ENCODE assay signal across 9 cellular contexts in genomic region chr2:58448065-58448507, GRCh38.
DNase-seq lines count a peak whose midpoint lies in the region; ATAC-seq and TF ChIP-seq lines count a peak whose summit lies in the region.
"Had no signal": no experiment of that assay in that cellular context is flagged by ENCODE, and none has a peak within 500 bp of the region (broad histone marks: within the 10 kb centered on the region; RNA-seq: fewer than 3 reads in every experiment).

No MANE protein-coding gene starts in this region.

- no peak overlapping the region for H3K4me3 Mint-ChIP-seq in effector memory CD8-positive, alpha-beta T cell
- H3K4me3 Mint-ChIP-seq: IgD-negative memory B cell had no signal

- ATAC-seq in GM18861 (IDR thresholded peaks at IDR 0.05; ENCODE audit: unreplicated experiment), result peak; percentile 46
- ATAC-seq in effector memory CD8-positive, alpha-beta T cell (replicated peaks), result no peak

- H3K4me3 ChIP-seq in HL-60 (replicated peaks; ENCODE audit: insufficient read depth, low read length), result no peak overlapping the region

- no peaks in the 10 kb centered on the region for H3K36me3 Mint-ChIP-seq in effector memory CD8-positive, alpha-beta T cell (ENCODE audit: insufficient read depth)
- H3K36me3 Mint-ChIP-seq: IgD-negative memory B cell had no signal

- no peaks in the 10 kb centered on the region for H3K9me3 Mint-ChIP-seq in effector memory CD8-positive, alpha-beta T cell
- H3K9me3 Mint-ChIP-seq: IgD-negative memory B cell had no signal

- no peaks in the 10 kb centered on the region for H3K4me1 Mint-ChIP-seq in effector memory CD8-positive, alpha-beta T cell (ENCODE audit: low read depth in 2 of 2)

- peak; percentile 10 for DNase-seq in AG09319 (ENCODE audit: extremely low read depth, low read depth)
- DNase-seq in HL-60 (ENCODE audit: low read depth in 1 of 2, low spot score in 1 of 2), result peak; percentile 6 to 70
- peak; percentile 88 for DNase-seq in NCI-H69 (lab: John Stamatoyannopoulos, UW)
- DNase-seq in amniotic stem cell (lab: John Stamatoyannopoulos, UW), result peak; percentile 37
- peak; percentile 69 for DNase-seq in iPS-NIHi11 (ENCODE audit: low spot score)
- DNase-seq in stimulated activated CD4-positive, alpha-beta T cell treated with anti-CD3 and anti-CD28 coated beads, Interleukin-2, amount 100 ng/mL, for 48 hours, result peak; percentile 11 to 32
- DNase-seq in effector memory CD8-positive, alpha-beta T cell, result no peak

- TF ChIP-seq CTCF in AG09319 (IDR thresholded peaks at IDR 0.05; ENCODE audit: low read depth, low read length) (peak; percentile 58), HL-60 (IDR thresholded peaks at IDR 0.05; ENCODE audit: insufficient read depth, low read length) (peak; percentile 5)

- no peak overlapping the region for H3K27ac Mint-ChIP-seq in effector memory CD8-positive, alpha-beta T cell
- H3K27ac Mint-ChIP-seq: IgD-negative memory B cell had no signal

- no peak overlapping the region for H3K27ac ChIP-seq in HL-60 (replicated peaks)

- H3K27me3 Mint-ChIP-seq in effector memory CD8-positive, alpha-beta T cell, result no peaks in the 10 kb centered on the region
- H3K27me3 Mint-ChIP-seq: IgD-negative memory B cell had no signal

- H3K27me3 ChIP-seq in HL-60 (ENCODE audit: insufficient read depth, poor library complexity, severe bottlenecking), result no peaks in the 10 kb centered on the region

Comparison
In these comparisons a context has a peak if more than half of its experiments do, and no peak if none do; other contexts are left out.
1. DNase-seq: peak in AG09319 (single experiment), HL-60 (2 of 2), NCI-H69 (single experiment), amniotic stem cell (single experiment), iPS-NIHi11 (single experiment) and stimulated activated CD4-positive, alpha-beta T cell treated with anti-CD3 and anti-CD28 coated beads, Interleukin-2, amount 100 ng/mL, for 48 hours (2 of 2); none in effector memory CD8-positive, alpha-beta T cell (0 of 3).